ENCODE assay signal across 19 cellular contexts in the genomic region with DNA sequence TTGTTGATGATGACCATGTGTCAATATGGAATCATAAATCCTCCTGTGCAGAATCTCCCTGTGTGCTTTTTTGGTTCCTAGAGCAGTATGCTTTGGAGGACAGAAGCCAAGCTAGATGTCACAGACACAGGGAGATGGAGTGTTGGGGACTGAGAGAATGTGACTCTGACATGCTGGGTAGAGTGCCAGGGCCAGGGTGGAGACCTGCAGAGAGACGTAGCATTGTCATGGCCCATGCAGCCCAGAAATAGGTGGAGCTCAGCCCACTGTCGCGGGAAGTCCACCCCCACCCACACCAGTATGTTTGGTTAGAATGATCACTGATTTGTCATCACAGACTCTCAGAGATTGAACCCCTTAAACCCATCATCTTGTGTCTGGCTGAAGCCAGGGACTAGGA. TPM values are rescaled to one million over a fixed set of nuclear protein-coding genes. Genes with fewer than 3 reads are reported as not detected.
DNase-seq lines count a peak whose midpoint lies in the region; ATAC-seq, FAIRE-seq and TF ChIP-seq lines count a peak whose summit lies in the region.
"Had no signal": no experiment of that assay in that cellular context is flagged by ENCODE, and none has a peak within 500 bp of the region (broad histone marks: within the 10 kb centered on the region; RNA-seq: fewer than 3 reads in every experiment).

No MANE protein-coding gene starts in this region.

- H3K4me1 Mint-ChIP-seq in activated naive CD8-positive, alpha-beta T cell (ENCODE audit: low read depth) = no peaks in the 10 kb centered on the region
- H3K4me1 Mint-ChIP-seq in activated naive CD8-positive, alpha-beta T cell treated with anti-CD3 and anti-CD28 coated beads for 36 hours = peaks cover 2% of the 10 kb centered on the region
- H3K4me1 Mint-ChIP-seq in activated CD8-positive, alpha-beta T cell treated with anti-CD3 and anti-CD28 coated beads, Interleukin-2, amount 10 ng/mL, durations not matched to agents 7 days and 5 days (ENCODE audit: low read depth) = peaks cover 13% of the 10 kb centered on the region
- H3K4me1 Mint-ChIP-seq in natural killer cell = peaks cover 24 to 25% of the 10 kb centered on the region in 2 donors

- no peak for TF ChIP-seq CTCF in natural killer cell (IDR thresholded peaks at IDR 0.05)

- no peak for ATAC-seq in activated CD8-positive, alpha-beta T cell treated with anti-CD3 and anti-CD28 coated beads, Interleukin-2, amount 10 ng/mL, durations not matched to agents 7 days and 5 days
- ATAC-seq in natural killer cell = peak in 2 of 3 donors; percentile 49 to 58
- ATAC-seq: A549 had no signal

- H3K36me3 Mint-ChIP-seq in activated naive CD8-positive, alpha-beta T cell = peaks cover 9% of the 10 kb centered on the region
- peaks cover 6% of the 10 kb centered on the region for H3K36me3 Mint-ChIP-seq in activated naive CD8-positive, alpha-beta T cell treated with anti-CD3 and anti-CD28 coated beads for 36 hours
- H3K36me3 Mint-ChIP-seq in activated CD8-positive, alpha-beta T cell treated with anti-CD3 and anti-CD28 coated beads, Interleukin-2, amount 10 ng/mL, durations not matched to agents 7 days and 5 days (ENCODE audit: low read depth) = peaks cover 36% of the 10 kb centered on the region
- H3K36me3 Mint-ChIP-seq in natural killer cell = peaks cover 24% of the 10 kb centered on the region

- FAIRE-seq in H54 (lab: Jason Lieb, UNC) = peak; percentile 55
- FAIRE-seq: A549, GM19239, H1, HTR-8/SVneo had no signal

- peak overlapping the region; percentile 8 for H3K27ac Mint-ChIP-seq in activated naive CD8-positive, alpha-beta T cell
- H3K27ac Mint-ChIP-seq in activated naive CD8-positive, alpha-beta T cell treated with anti-CD3 and anti-CD28 coated beads for 36 hours = no peak overlapping the region
- H3K27ac Mint-ChIP-seq in activated CD8-positive, alpha-beta T cell treated with anti-CD3 and anti-CD28 coated beads, Interleukin-2, amount 10 ng/mL, durations not matched to agents 7 days and 5 days = peak overlapping the region; percentile 67
- H3K27ac Mint-ChIP-seq in natural killer cell = peak overlapping the region in 1 of 2 donors; percentile 74

- intact Hi-C loops in natural killer cell (cut with micrococcal nuclease) = loop anchor here (5.0 kb wide), 1 partner anchor 55 kb away; no protein-coding TSS in a partner anchor

- DNase-seq in activated naive CD8-positive, alpha-beta T cell treated with anti-CD3 and anti-CD28 coated beads for 36 hours = no peak
- DNase-seq in H54 (ENCODE audit: insufficient read length, low spot score) (no peak), natural killer cell (no peak), kidney glomerular epithelial cell (lab: John Stamatoyannopoulos, UW) (no peak)
- DNase-seq in activated CD8-positive, alpha-beta T cell treated with anti-CD3 and anti-CD28 coated beads, Interleukin-2, amount 10 ng/mL, durations not matched to agents 7 days and 5 days = no peak
- DNase-seq in stimulated activated naive CD4-positive, alpha-beta T cell treated with Interleukin-2 at 50 U/mL for 16 hours (lab: John Stamatoyannopoulos, UW) = no peak
- DNase-seq: BE2C, EL, IMR-90, NCI-H1694, NCI-H2081 treated with DMSO at 0.1 percent for 48 hours, NCI-H446, OCI-M1, SHP77 treated with DMSO at 0.1 percent for 48 hours had no signal

- POLR2A ChIA-PET in activated CD8-positive, alpha-beta T cell treated with anti-CD3 and anti-CD28 coated beads, Interleukin-2, amount 10 ng/mL, durations not matched to agents 7 days and 5 days (lab: Charles Lee) = no interaction called here

- no peak for TF ChIP-seq POLR2A in H54 (IDR thresholded peaks at IDR 0.05; ENCODE audit: low read depth, low read length)

- H3K27me3 Mint-ChIP-seq in activated naive CD8-positive, alpha-beta T cell = no peaks in the 10 kb centered on the region
- H3K27me3 Mint-ChIP-seq in activated naive CD8-positive, alpha-beta T cell treated with anti-CD3 and anti-CD28 coated beads for 36 hours = no peaks in the 10 kb centered on the region
- H3K27me3 Mint-ChIP-seq in activated CD8-positive, alpha-beta T cell treated with anti-CD3 and anti-CD28 coated beads, Interleukin-2, amount 10 ng/mL, durations not matched to agents 7 days and 5 days (ENCODE audit: low read depth) = no peaks in the 10 kb centered on the region
- H3K27me3 Mint-ChIP-seq in natural killer cell (ENCODE audit: low read depth in 2 of 2) = no peaks in the 10 kb centered on the region

- no peaks in the 10 kb centered on the region for H3K9me3 Mint-ChIP-seq in activated naive CD8-positive, alpha-beta T cell (ENCODE audit: low read depth)
- H3K9me3 Mint-ChIP-seq in activated naive CD8-positive, alpha-beta T cell treated with anti-CD3 and anti-CD28 coated beads for 36 hours = no peaks in the 10 kb centered on the region
- no peaks in the 10 kb centered on the region for H3K9me3 Mint-ChIP-seq in activated CD8-positive, alpha-beta T cell treated with anti-CD3 and anti-CD28 coated beads, Interleukin-2, amount 10 ng/mL, durations not matched to agents 7 days and 5 days (ENCODE audit: insufficient read depth)
- no peaks in the 10 kb centered on the region for H3K9me3 Mint-ChIP-seq in natural killer cell

- CTCF ChIA-PET in activated CD8-positive, alpha-beta T cell treated with anti-CD3 and anti-CD28 coated beads, Interleukin-2, amount 10 ng/mL, durations not matched to agents 7 days and 5 days (lab: Charles Lee) = interaction anchor here (1.0 to 1.3 kb wide), 4 partner anchors 12 to 579 kb away, joined by 3 to 5 read pairs (median 4); no protein-coding TSS in a partner anchor

- H3K4me3 Mint-ChIP-seq in activated naive CD8-positive, alpha-beta T cell = no peak overlapping the region
- no peak overlapping the region for H3K4me3 Mint-ChIP-seq in activated naive CD8-positive, alpha-beta T cell treated with anti-CD3 and anti-CD28 coated beads for 36 hours
- H3K4me3 Mint-ChIP-seq in activated CD8-positive, alpha-beta T cell treated with anti-CD3 and anti-CD28 coated beads, Interleukin-2, amount 10 ng/mL, durations not matched to agents 7 days and 5 days = no peak overlapping the region
- H3K4me3 Mint-ChIP-seq in natural killer cell = no peak overlapping the region

RNA-seq across cellular contexts. Expression of gene ADCY7, which starts 39.2 kb away (rescaled TPM):
- 10 to 100 TPM; 72.3 to 73.1 TPM for total RNA-seq in activated naive CD8-positive, alpha-beta T cell treated with anti-CD3 and anti-CD28 coated beads for 36 hours
- 100 to 1,000 TPM; 214 to 225 TPM for total RNA-seq in activated CD8-positive, alpha-beta T cell treated with anti-CD3 and anti-CD28 coated beads, Interleukin-2, amount 10 ng/mL, durations not matched to agents 7 days and 5 days
- 100 to 1,000 TPM; 479 to 591 (median 512) TPM for total RNA-seq in natural killer cell
